ENCODE assay signal across 33 cellular contexts in the genomic region with DNA sequence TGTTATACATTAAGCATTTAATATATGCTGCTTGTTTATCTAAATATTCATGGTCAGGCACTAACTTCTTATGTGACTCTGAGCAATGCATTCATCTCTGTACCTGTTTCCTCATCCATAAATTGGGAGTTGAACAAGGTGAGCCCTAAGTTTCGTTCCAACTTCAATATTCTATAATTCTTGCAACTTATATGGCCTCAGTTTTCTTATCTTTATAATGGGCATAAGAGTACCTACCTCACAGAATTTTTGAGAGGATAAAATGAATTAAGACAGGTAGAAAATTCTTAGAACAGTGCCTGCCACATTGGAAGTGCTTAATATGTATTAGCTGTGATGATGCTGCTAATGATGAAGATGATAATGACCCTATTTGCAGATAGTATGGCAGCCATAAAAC. TPM values are rescaled to one million over a fixed set of nuclear protein-coding genes. Genes with fewer than 3 reads are reported as not detected.
DNase-seq lines count a peak whose midpoint lies in the region; ATAC-seq, FAIRE-seq and TF ChIP-seq lines count a peak whose summit lies in the region.
"Had no signal": no experiment of that assay in that cellular context is flagged by ENCODE, and none has a peak within 500 bp of the region (broad histone marks: within the 10 kb centered on the region; RNA-seq: fewer than 3 reads in every experiment).

No MANE protein-coding gene starts in this region.

- H2AFZ ChIP-seq in HepG2 (ENCODE audit: low read length) (no peak overlapping the region), K562 (ENCODE audit: low read depth, low read length) (no peak overlapping the region)

- H3K27ac ChIP-seq in HepG2 (ENCODE audit: extremely low read length, insufficient read depth, low read length) (no peak overlapping the region), right lobe of liver (no peak overlapping the region), K562 (ENCODE audit: extremely low read depth, low read depth, low read length) (no peak overlapping the region)
- H3K27ac ChIP-seq: 22Rv1; A549; BLaER1; BLaER1 treated with 17β-estradiol and CSF1 and Interleukin-3, amounts not matched to agents 10 nM and 100 nM; C4-2B had no signal

- TF ChIP-seq EP300 in HepG2 (IDR thresholded peaks at IDR 0.05; ENCODE audit: low read depth in 2 of 2, low read length in 2 of 2) = no peak
- no peak for TF ChIP-seq EP300 in HepG2 (CRISPR knock-in tag; IDR thresholded peaks at IDR 0.05; ENCODE audit: borderline replicate concordance)
- no peak for TF ChIP-seq EP300 in K562 (IDR thresholded peaks at IDR 0.05; ENCODE audit: low read length)

- peaks cover 5% of the 10 kb centered on the region; the same call in 1 of the 2 replicates for H3K4me1 ChIP-seq in HepG2 (ENCODE audit: insufficient read depth, low read length)
- H3K4me1 ChIP-seq in right lobe of liver = peaks cover 0 to 10% (median 0%) of the 10 kb centered on the region in 4 donors
- no peaks in the 10 kb centered on the region for H3K4me1 ChIP-seq in K562 (replicated peaks in 1 of 2; ENCODE audit: control insufficient read depth in 2 of 2, insufficient read depth in 2 of 2, low read length in 2 of 2)
- H3K4me1 ChIP-seq: A549, BE2C, Caco-2 had no signal

- H3K36me3 ChIP-seq in HepG2 (replicated peaks in 1 of 2; ENCODE audit: control insufficient read depth in 1 of 2, insufficient read depth in 2 of 2, low read length in 2 of 2) (no peaks in the 10 kb centered on the region), right lobe of liver (no peaks in the 10 kb centered on the region), K562 (ENCODE audit: control insufficient read depth, insufficient read depth, low read length) (no peaks in the 10 kb centered on the region)
- H3K36me3 ChIP-seq: BE2C; BLaER1; BLaER1 treated with 17β-estradiol and CSF1 and Interleukin-3, amounts not matched to agents 10 nM and 100 nM had no signal

- H3K4me3 ChIP-seq in HepG2 (replicated peaks in 1 of 3; ENCODE audit: insufficient read depth in 1 of 3, low read depth in 2 of 3, low read length in 3 of 3) (no peak overlapping the region), right lobe of liver (no peak overlapping the region), K562 (no peak overlapping the region)
- H3K4me3 ChIP-seq: A549; BLaER1; BLaER1 treated with 17β-estradiol and CSF1 and Interleukin-3, amounts not matched to agents 10 nM and 100 nM had no signal

- TF ChIP-seq POLR2A in HepG2 (IDR thresholded peaks at IDR 0.05; ENCODE audit: insufficient read depth in 1 of 2, low read depth in 2 of 2, low read length in 2 of 2) (no peak), right lobe of liver (IDR thresholded peaks at IDR 0.05) (no peak), GM12892 (IDR thresholded peaks at IDR 0.05; ENCODE audit: low read depth, low read length) (no peak), K562 (conservative IDR thresholded peaks at IDR 0.05) (no peak)

- no peaks in the 10 kb centered on the region for H3K9me1 ChIP-seq in K562 (ENCODE audit: control insufficient read depth, insufficient read depth, low read length)

- FAIRE-seq in HepG2 (lab: Jason Lieb, UNC) = no peak
- FAIRE-seq in GM12892 (lab: Jason Lieb, UNC) = peak; percentile 38
- no peak for FAIRE-seq in K562 (lab: Jason Lieb, UNC)
- FAIRE-seq: A204.1, A549, D721Med had no signal

- H4K20me1 ChIP-seq in HepG2 (ENCODE audit: insufficient read depth, low read length) (no peaks in the 10 kb centered on the region), K562 (replicated peaks; ENCODE audit: control insufficient read depth, insufficient read depth, low read length) (no peaks in the 10 kb centered on the region)
- H4K20me1 ChIP-seq: BLaER1; BLaER1 treated with 17β-estradiol and CSF1 and Interleukin-3, amounts not matched to agents 10 nM and 100 nM had no signal

- TF ChIP-seq RAD21 in HepG2 (CRISPR knock-in tag; IDR thresholded peaks at IDR 0.05) = no peak
- no peak for TF ChIP-seq RAD21 in K562 (CRISPR knock-in tag; conservative IDR thresholded peaks at IDR 0.05 in 1 of 2, IDR thresholded peaks at IDR 0.05 in 1 of 2)

- H3K9me3 ChIP-seq in HepG2 (ENCODE audit: low read length) = no peaks in the 10 kb centered on the region
- H3K9me3 ChIP-seq in right lobe of liver = no peaks in the 10 kb centered on the region
- H3K9me3 ChIP-seq in K562 (replicated peaks; ENCODE audit: control insufficient read depth, insufficient read depth, low read depth, low read length) = no peaks in the 10 kb centered on the region
- H3K9me3 ChIP-seq: A549, BE2C, BLaER1, Caco-2 had no signal

- DNase-seq in HepG2 (ENCODE audit: low spot score) (no peak), right lobe of liver (no peak), GM12892 (ENCODE audit: insufficient read length) (no peak), K562 (ENCODE audit: extremely low read depth in 1 of 4, low spot score in 3 of 4) (no peak), NCI-H1694 treated with DMSO at 0.1 percent for 48 hours (lab: John Stamatoyannopoulos, UW) (no peak), GF-D8 (lab: John Stamatoyannopoulos, UW) (no peak)
- DNase-seq: 8988T; ACHN; AML-193; BE2C; C1 segment of cervical spinal cord; Caco-2; Calu3; CD4-positive, alpha-beta memory T cell; CD4-positive, alpha-beta T cell; CD4-positive, CD25-positive, alpha-beta regulatory T cell; CD8-positive, alpha-beta memory T cell; CD8-positive, alpha-beta T cell; COR-L47; DMS 273 treated with DMSO at 0.1 percent for 48 hours; DMS153; DMS53; DMS79; DMS79 treated with DMSO at 0.1 percent for 48 hours; DND-41; EL had no signal

- intact Hi-C loops in HepG2 (cut with micrococcal nuclease; ENCODE audit: unreplicated experiment) (no loop called here), right lobe of liver (cut with DNase I) (no loop called here), K562 (cut with micrococcal nuclease) (no loop called here)

- POLR2A ChIA-PET in HepG2 (lab: Yijun Ruan, JAX) (no interaction called here), K562 (lab: Yijun Ruan, JAX) (interaction anchor here (0.6 kb wide), 1 partner anchor 38 kb away, joined by 3 read pairs; no protein-coding TSS in a partner anchor)

- H3K27me3 ChIP-seq in HepG2 (ENCODE audit: control insufficient read depth in 1 of 2, insufficient read depth in 2 of 2, low read length in 2 of 2) (peaks cover 1 to 8% of the 10 kb centered on the region in 2 experiments; a peak in 2 of 5 replicates), right lobe of liver (no peaks in the 10 kb centered on the region), K562 (ENCODE audit: control insufficient read depth in 2 of 2, insufficient read depth in 2 of 2, low read length in 2 of 2) (no peaks in the 10 kb centered on the region; a peak in 1 of 5 replicates)
- H3K27me3 ChIP-seq: BE2C; BLaER1; BLaER1 treated with 17β-estradiol and CSF1 and Interleukin-3, amounts not matched to agents 10 nM and 100 nM had no signal

- no TSS peak for BruUV-seq in HepG2 (replicated peaks; lab: Mats Ljungman, UMichigan)
- BruUV-seq in K562 (replicated peaks; lab: Mats Ljungman, UMichigan) = no TSS peak

- H3K9ac ChIP-seq in HepG2 (ENCODE audit: insufficient read depth, low read depth, low read length) = no peak overlapping the region
- H3K9ac ChIP-seq in K562 (ENCODE audit: insufficient read depth in 1 of 2, low read depth in 2 of 2, low read length in 2 of 2) = no peak overlapping the region
- H3K9ac ChIP-seq: BLaER1; BLaER1 treated with 17β-estradiol and CSF1 and Interleukin-3, amounts not matched to agents 10 nM and 100 nM had no signal

- CTCF ChIA-PET in HepG2 (lab: Yijun Ruan, JAX; ENCODE audit: low intra/inter-chr PET ratio, low total read pairs) (no interaction called here), K562 (lab: Yijun Ruan, JAX; ENCODE audit: low intra/inter-chr PET ratio) (no interaction called here)

- H3K4me2 ChIP-seq in HepG2 (ENCODE audit: low read depth, low read length) (no peak overlapping the region), K562 (ENCODE audit: insufficient read depth, low read length) (no peak overlapping the region)
- H3K4me2 ChIP-seq: A549; BLaER1; BLaER1 treated with 17β-estradiol and CSF1 and Interleukin-3, amounts not matched to agents 10 nM and 100 nM had no signal

- TF ChIP-seq CTCF in HepG2 (CRISPR knock-in tag; IDR thresholded peaks at IDR 0.05) (no peak), right lobe of liver (IDR thresholded peaks at IDR 0.05) (no peak), K562 (IDR thresholded peaks at IDR 0.05 in 2 of 3, conservative IDR thresholded peaks at IDR 0.05 in 1 of 3; ENCODE audit: insufficient read depth in 2 of 3, low read depth in 1 of 3, low read length in 3 of 3) (no peak)

- 0% methylated on average over 1 of the region's 1 CpG for WGBS in HepG2 (ENCODE audit: low lambda C conversion rate)
- 63% methylated on average over 1 of the region's 1 CpG for WGBS in right lobe of liver (ENCODE audit: insufficient coverage, low coverage, low lambda C conversion rate, missing lambda C conversion rate)
- WGBS in K562 (ENCODE audit: insufficient coverage, low coverage, missing lambda C conversion rate) = 0% methylated on average over 1 of the region's 1 CpG

- H3K79me2 ChIP-seq in HepG2 (ENCODE audit: insufficient read depth, low read length) (no peaks in the 10 kb centered on the region), K562 (ENCODE audit: control insufficient read depth, insufficient read depth, low read length) (no peaks in the 10 kb centered on the region)

- ATAC-seq in HepG2 (no peak), right lobe of liver (no peak), K562 (no peak)
- ATAC-seq: A549; CD8-positive, alpha-beta T cell had no signal

- in situ Hi-C loops in HepG2 (cut with HindIII; ENCODE audit: extremely low pct_ligation_motif_present, low pct_unique_long_range_greater_than_20kb) (no loop called here), K562 (cut with MboI) (no loop called here)

RNA-seq across cellular contexts. Expression of gene HIVEP2, which starts 11.8 kb away (rescaled TPM):
- 3.4 and 5.4 TPM in 2 replicates for total RNA-seq in HepG2 (2016; rRNA removed; fragmentation: Illumina TruSeq; extraction: Trizol)
- total RNA-seq in HepG2 (2016; cell fraction: cytosol; rRNA removed; fragmentation: Illumina TruSeq; extraction: Trizol; ENCODE audit: low read depth) = 0.30 and 1.5 TPM in 2 replicates
- 4.1 TPM in 2 replicates for total RNA-seq in HepG2 (2016; cell fraction: insoluble cytoplasmic fraction; rRNA removed; fragmentation: Illumina TruSeq; extraction: Trizol)
- 1.2 and 1.8 TPM in 2 replicates for total RNA-seq in HepG2 (2016; cell fraction: membrane; rRNA removed; fragmentation: Illumina TruSeq; extraction: Trizol)
- 4.9 and 5.6 TPM in 2 replicates for total RNA-seq in HepG2 (2016; cell fraction: nucleus; rRNA removed; fragmentation: Illumina TruSeq; extraction: Trizol)
- 12.8 and 12.9 TPM in 2 replicates for polyA plus RNA-seq in HepG2 (2011; rRNA removed)
- polyA plus RNA-seq in HepG2 (2011; cell fraction: cytosol; rRNA removed) = 6.4 and 8.1 TPM in 2 replicates
- 27.7 and 28.6 TPM in 2 replicates for polyA plus RNA-seq in HepG2 (2011; cell fraction: nucleus; rRNA removed)
- polyA plus RNA-seq in HepG2 (2012) = 14.5 and 17.1 TPM in 2 replicates
- polyA plus RNA-seq in HepG2 (2016; cell fraction: cytosol; fragmentation: Illumina TruSeq; extraction: Trizol; ENCODE audit: low read depth) = 0.05 and 0.18 TPM in 2 replicates
- polyA plus RNA-seq in HepG2 (2016; cell fraction: insoluble cytoplasmic fraction; fragmentation: Illumina TruSeq; extraction: Trizol; ENCODE audit: low read depth) = 2.4 and 2.5 TPM in 2 replicates
- 0.22 and 0.25 TPM in 2 replicates for polyA plus RNA-seq in HepG2 (2016; cell fraction: membrane; fragmentation: Illumina TruSeq; extraction: Trizol; ENCODE audit: low read depth)
- 6.9 and 8.3 TPM in 2 replicates for polyA plus RNA-seq in HepG2 (2016; cell fraction: nucleus; fragmentation: Illumina TruSeq; extraction: Trizol; ENCODE audit: insufficient read depth, low read depth)
- 3.8 and 23.2 TPM in 2 replicates for polyA minus RNA-seq in HepG2 (2011; rRNA and poly(A)+ RNA removed; ENCODE audit: low replicate concordance)
- 12.5 and 18.3 TPM in 2 replicates for polyA minus RNA-seq in HepG2 (2011; cell fraction: cytosol; rRNA and poly(A)+ RNA removed)
- 35.8 and 45.4 TPM in 2 replicates for polyA minus RNA-seq in HepG2 (2011; cell fraction: nucleus; rRNA and poly(A)+ RNA removed)
- total RNA-seq in right lobe of liver = 1 to 10 TPM; 3.0 to 8.9 (median 5.1) TPM
- 4.5 TPM for polyA plus RNA-seq in GM12892 (2012; ENCODE audit: missing spikeins)
- total RNA-seq in K562 (2011; cell fraction: chromatin; rRNA removed; ENCODE audit: low replicate concordance) = 0.97 and 1.3 TPM in 2 replicates
- 0.26 and 0.33 TPM in 2 replicates for total RNA-seq in K562 (2011; cell fraction: nucleolus; rRNA removed)
- total RNA-seq in K562 (2011; cell fraction: nucleoplasm; rRNA removed) = 0.44 and 0.69 TPM in 2 replicates
- 0.18 and 0.29 TPM in 2 replicates for total RNA-seq in K562 (2014; rRNA removed)
- total RNA-seq in K562 (2014; rRNA removed; fragmentation: Illumina TruSeq; extraction: Trizol) = 0.40 and 0.48 TPM in 2 replicates
- total RNA-seq in K562 (2015; rRNA removed; fragmentation: Illumina TruSeq; extraction: Trizol) = 0.45 and 0.47 TPM in 2 replicates
- total RNA-seq in K562 (2021) = 0.42 and 0.69 TPM in 2 replicates
- 1.2 and 1.4 TPM in 2 replicates for polyA plus RNA-seq in K562 (2011; rRNA removed)
- 0.50 and 0.52 TPM in 2 replicates for polyA plus RNA-seq in K562 (2011; cell fraction: cytosol; rRNA removed)
- polyA plus RNA-seq in K562 (2011; cell fraction: nucleus; rRNA removed) = 1.5 and 1.9 TPM in 2 replicates
- polyA plus RNA-seq in K562 (2012) = 0.36 and 0.40 TPM in 2 replicates
- polyA plus RNA-seq in K562 (2014; fragmentation: Illumina TruSeq; extraction: Trizol) = 0.28 and 0.31 TPM in 2 replicates
- polyA plus RNA-seq in K562 (2014; fragmentation: Nextera tagmentation; extraction: Ambion mirVana) = under 1 TPM; under 0.01 to 0.04 TPM
- 0.15 and 0.43 TPM in 2 replicates for polyA plus RNA-seq in K562 (2014; rRNA removed)
- 2.5 and 2.8 TPM in 2 replicates for polyA minus RNA-seq in K562 (2011; rRNA and poly(A)+ RNA removed)
- 1.2 and 1.3 TPM in 2 replicates for polyA minus RNA-seq in K562 (2011; cell fraction: cytosol; rRNA and poly(A)+ RNA removed)
- 1.6 and 2.3 TPM in 2 replicates for polyA minus RNA-seq in K562 (2011; cell fraction: nucleus; rRNA and poly(A)+ RNA removed)

Comparison
In these comparisons a context has a peak if more than half of its experiments do, and no peak if none do; other contexts are left out.
1. Of the 241 proteins assayed by ChIP-seq in both HepG2 and K562: peak only in HepG2: none; only in K562: ADNP; in both: CHD4; in neither: 238; mixed calls (peak in some experiments, not most) for 1.